Comparison of ENCODE assay signal across 3 cellular contexts in the genomic region with DNA sequence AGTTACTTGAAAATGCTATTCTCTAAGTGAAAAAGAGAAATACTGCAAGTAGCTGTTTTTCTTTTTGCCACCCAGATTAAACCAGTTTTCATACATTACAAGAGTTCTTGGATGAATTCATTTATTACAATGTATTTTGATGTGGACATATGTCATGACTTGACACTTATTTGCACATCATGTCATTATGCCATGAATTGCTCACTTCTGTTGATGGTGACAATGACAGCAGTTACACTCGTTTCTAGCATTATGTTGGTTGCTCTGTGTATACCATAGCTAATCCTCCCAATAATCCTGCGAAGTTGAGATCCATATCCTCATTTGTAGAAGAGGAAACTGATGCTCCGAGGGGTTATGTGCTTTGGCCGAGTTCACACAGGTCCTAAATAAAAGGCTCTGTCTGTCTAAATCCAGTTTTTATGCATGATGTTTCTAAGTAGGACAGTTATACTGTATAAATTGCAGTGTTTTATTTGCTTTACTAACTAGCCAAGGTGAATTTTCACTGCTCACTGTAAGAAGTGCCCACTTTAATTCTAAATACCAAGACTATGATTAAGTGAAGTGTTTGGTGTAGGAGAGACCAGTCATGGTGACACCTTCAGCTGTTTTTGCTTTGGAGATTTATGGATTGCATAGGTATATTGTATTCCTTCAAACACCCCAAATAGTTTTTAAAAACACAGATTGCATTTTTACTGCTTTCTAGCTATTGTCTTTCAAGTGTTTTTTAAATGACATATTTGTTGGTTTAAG.
A peak's percentile ranks its signal among the peaks of the same experiment; 100 is the strongest.
TF ChIP-seq lines count a peak whose summit lies in the region.

No MANE protein-coding gene starts in this region.

TF ChIP-seq in HEK293T, 16 proteins besides CTCF, POLR2A, EP300 and RAD21:
- no peak for TF ChIP-seq ELF4 (IDR thresholded peaks at IDR 0.05)
- TF ChIP-seq, protein P1, sequence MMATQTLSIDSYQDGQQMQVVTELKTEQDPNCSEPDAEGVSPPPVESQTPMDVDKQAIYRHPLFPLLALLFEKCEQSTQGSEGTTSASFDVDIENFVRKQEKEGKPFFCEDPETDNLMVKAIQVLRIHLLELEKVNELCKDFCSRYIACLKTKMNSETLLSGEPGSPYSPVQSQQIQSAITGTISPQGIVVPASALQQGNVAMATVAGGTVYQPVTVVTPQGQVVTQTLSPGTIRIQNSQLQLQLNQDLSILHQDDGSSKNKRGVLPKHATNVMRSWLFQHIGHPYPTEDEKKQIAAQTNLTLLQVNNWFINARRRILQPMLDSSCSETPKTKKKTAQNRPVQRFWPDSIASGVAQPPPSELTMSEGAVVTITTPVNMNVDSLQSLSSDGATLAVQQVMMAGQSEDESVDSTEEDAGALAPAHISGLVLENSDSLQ (IDR thresholded peaks at IDR 0.05), result peak; percentile 25; the same call in 1 of the 2 replicates

TF ChIP-seq in GM12878, 131 proteins besides CTCF, POLR2A, EP300 and RAD21:
- TF ChIP-seq TARDBP (IDR thresholded peaks at IDR 0.05; ENCODE audit: borderline replicate concordance) (no peak), SUZ12 (IDR thresholded peaks at IDR 0.05; ENCODE audit: unreplicated experiment) (no peak), ZNF384 (IDR thresholded peaks at IDR 0.05; ENCODE audit: borderline replicate concordance, low read depth, low read length) (no peak), BMI1 (IDR thresholded peaks at IDR 0.05; ENCODE audit: borderline replicate concordance) (no peak), TCF7 (IDR thresholded peaks at IDR 0.05; ENCODE audit: borderline replicate concordance) (no peak), MTA3 (IDR thresholded peaks at IDR 0.05; ENCODE audit: borderline replicate concordance, low read length) (no peak), KLF5 (IDR thresholded peaks at IDR 0.05; ENCODE audit: partially characterized antibody) (no peak)
- TF ChIP-seq, protein P2, sequence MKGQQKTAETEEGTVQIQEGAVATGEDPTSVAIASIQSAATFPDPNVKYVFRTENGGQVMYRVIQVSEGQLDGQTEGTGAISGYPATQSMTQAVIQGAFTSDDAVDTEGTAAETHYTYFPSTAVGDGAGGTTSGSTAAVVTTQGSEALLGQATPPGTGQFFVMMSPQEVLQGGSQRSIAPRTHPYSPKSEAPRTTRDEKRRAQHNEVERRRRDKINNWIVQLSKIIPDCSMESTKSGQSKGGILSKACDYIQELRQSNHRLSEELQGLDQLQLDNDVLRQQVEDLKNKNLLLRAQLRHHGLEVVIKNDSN (IDR thresholded peaks at IDR 0.05; ENCODE audit: borderline replicate concordance, extremely low read length, insufficient read depth, low read depth, low read length), result no peak
- TF ChIP-seq, protein P3, sequence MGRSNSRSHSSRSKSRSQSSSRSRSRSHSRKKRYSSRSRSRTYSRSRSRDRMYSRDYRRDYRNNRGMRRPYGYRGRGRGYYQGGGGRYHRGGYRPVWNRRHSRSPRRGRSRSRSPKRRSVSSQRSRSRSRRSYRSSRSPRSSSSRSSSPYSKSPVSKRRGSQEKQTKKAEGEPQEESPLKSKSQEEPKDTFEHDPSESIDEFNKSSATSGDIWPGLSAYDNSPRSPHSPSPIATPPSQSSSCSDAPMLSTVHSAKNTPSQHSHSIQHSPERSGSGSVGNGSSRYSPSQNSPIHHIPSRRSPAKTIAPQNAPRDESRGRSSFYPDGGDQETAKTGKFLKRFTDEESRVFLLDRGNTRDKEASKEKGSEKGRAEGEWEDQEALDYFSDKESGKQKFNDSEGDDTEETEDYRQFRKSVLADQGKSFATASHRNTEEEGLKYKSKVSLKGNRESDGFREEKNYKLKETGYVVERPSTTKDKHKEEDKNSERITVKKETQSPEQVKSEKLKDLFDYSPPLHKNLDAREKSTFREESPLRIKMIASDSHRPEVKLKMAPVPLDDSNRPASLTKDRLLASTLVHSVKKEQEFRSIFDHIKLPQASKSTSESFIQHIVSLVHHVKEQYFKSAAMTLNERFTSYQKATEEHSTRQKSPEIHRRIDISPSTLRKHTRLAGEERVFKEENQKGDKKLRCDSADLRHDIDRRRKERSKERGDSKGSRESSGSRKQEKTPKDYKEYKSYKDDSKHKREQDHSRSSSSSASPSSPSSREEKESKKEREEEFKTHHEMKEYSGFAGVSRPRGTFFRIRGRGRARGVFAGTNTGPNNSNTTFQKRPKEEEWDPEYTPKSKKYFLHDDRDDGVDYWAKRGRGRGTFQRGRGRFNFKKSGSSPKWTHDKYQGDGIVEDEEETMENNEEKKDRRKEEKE (IDR thresholded peaks at IDR 0.05), result no peak

TF ChIP-seq in WTC11, 78 proteins besides CTCF, POLR2A, EP300 and RAD21:
- TF ChIP-seq TP53 (CRISPR knock-in tag; IDR thresholded peaks at IDR 0.05), result no peak
- TF ChIP-seq MXD4 (CRISPR knock-in tag; IDR thresholded peaks at IDR 0.05; ENCODE audit: borderline replicate concordance), result no peak
- no peak for TF ChIP-seq SMAD4 (CRISPR knock-in tag; IDR thresholded peaks at IDR 0.05)
- TF ChIP-seq TEAD4 (CRISPR knock-in tag; IDR thresholded peaks at IDR 0.05), result no peak
- TF ChIP-seq, protein P4, sequence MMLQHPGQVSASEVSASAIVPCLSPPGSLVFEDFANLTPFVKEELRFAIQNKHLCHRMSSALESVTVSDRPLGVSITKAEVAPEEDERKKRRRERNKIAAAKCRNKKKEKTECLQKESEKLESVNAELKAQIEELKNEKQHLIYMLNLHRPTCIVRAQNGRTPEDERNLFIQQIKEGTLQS (CRISPR knock-in tag; conservative IDR thresholded peaks at IDR 0.05), result no peak
- TF ChIP-seq JUN (CRISPR knock-in tag; IDR thresholded peaks at IDR 0.05), result no peak
- TF ChIP-seq, protein P5, sequence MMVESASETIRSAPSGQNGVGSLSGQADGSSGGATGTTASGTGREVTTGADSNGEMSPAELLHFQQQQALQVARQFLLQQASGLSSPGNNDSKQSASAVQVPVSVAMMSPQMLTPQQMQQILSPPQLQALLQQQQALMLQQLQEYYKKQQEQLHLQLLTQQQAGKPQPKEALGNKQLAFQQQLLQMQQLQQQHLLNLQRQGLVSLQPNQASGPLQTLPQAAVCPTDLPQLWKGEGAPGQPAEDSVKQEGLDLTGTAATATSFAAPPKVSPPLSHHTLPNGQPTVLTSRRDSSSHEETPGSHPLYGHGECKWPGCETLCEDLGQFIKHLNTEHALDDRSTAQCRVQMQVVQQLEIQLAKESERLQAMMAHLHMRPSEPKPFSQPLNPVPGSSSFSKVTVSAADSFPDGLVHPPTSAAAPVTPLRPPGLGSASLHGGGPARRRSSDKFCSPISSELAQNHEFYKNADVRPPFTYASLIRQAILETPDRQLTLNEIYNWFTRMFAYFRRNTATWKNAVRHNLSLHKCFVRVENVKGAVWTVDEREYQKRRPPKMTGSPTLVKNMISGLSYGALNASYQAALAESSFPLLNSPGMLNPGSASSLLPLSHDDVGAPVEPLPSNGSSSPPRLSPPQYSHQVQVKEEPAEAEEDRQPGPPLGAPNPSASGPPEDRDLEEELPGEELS (CRISPR knock-in tag; IDR thresholded peaks at IDR 0.05), result no peak
- no peak for TF ChIP-seq FOXP1 (CRISPR knock-in tag; IDR thresholded peaks at IDR 0.05; ENCODE audit: borderline replicate concordance)
- TF ChIP-seq, protein P6, sequence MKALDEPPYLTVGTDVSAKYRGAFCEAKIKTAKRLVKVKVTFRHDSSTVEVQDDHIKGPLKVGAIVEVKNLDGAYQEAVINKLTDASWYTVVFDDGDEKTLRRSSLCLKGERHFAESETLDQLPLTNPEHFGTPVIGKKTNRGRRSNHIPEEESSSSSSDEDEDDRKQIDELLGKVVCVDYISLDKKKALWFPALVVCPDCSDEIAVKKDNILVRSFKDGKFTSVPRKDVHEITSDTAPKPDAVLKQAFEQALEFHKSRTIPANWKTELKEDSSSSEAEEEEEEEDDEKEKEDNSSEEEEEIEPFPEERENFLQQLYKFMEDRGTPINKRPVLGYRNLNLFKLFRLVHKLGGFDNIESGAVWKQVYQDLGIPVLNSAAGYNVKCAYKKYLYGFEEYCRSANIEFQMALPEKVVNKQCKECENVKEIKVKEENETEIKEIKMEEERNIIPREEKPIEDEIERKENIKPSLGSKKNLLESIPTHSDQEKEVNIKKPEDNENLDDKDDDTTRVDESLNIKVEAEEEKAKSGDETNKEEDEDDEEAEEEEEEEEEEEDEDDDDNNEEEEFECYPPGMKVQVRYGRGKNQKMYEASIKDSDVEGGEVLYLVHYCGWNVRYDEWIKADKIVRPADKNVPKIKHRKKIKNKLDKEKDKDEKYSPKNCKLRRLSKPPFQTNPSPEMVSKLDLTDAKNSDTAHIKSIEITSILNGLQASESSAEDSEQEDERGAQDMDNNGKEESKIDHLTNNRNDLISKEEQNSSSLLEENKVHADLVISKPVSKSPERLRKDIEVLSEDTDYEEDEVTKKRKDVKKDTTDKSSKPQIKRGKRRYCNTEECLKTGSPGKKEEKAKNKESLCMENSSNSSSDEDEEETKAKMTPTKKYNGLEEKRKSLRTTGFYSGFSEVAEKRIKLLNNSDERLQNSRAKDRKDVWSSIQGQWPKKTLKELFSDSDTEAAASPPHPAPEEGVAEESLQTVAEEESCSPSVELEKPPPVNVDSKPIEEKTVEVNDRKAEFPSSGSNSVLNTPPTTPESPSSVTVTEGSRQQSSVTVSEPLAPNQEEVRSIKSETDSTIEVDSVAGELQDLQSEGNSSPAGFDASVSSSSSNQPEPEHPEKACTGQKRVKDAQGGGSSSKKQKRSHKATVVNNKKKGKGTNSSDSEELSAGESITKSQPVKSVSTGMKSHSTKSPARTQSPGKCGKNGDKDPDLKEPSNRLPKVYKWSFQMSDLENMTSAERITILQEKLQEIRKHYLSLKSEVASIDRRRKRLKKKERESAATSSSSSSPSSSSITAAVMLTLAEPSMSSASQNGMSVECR (CRISPR knock-in tag; IDR thresholded peaks at IDR 0.05; ENCODE audit: borderline replicate concordance), result no peak
- TF ChIP-seq JAZF1 (CRISPR knock-in tag; IDR thresholded peaks at IDR 0.05), result no peak
- TF ChIP-seq ZNF232 (CRISPR knock-in tag; IDR thresholded peaks at IDR 0.05), result no peak
- no peak for TF ChIP-seq NR1H2 (CRISPR knock-in tag; IDR thresholded peaks at IDR 0.05)
- TF ChIP-seq, protein P7, sequence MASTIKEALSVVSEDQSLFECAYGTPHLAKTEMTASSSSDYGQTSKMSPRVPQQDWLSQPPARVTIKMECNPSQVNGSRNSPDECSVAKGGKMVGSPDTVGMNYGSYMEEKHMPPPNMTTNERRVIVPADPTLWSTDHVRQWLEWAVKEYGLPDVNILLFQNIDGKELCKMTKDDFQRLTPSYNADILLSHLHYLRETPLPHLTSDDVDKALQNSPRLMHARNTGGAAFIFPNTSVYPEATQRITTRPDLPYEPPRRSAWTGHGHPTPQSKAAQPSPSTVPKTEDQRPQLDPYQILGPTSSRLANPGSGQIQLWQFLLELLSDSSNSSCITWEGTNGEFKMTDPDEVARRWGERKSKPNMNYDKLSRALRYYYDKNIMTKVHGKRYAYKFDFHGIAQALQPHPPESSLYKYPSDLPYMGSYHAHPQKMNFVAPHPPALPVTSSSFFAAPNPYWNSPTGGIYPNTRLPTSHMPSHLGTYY (CRISPR knock-in tag; IDR thresholded peaks at IDR 0.05), result no peak
- TF ChIP-seq NFE2L1 (CRISPR knock-in tag; IDR thresholded peaks at IDR 0.05), result no peak
- TF ChIP-seq, protein P8, sequence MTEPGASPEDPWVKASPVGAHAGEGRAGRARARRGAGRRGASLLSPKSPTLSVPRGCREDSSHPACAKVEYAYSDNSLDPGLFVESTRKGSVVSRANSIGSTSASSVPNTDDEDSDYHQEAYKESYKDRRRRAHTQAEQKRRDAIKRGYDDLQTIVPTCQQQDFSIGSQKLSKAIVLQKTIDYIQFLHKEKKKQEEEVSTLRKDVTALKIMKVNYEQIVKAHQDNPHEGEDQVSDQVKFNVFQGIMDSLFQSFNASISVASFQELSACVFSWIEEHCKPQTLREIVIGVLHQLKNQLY (CRISPR knock-in tag; IDR thresholded peaks at IDR 0.05), result no peak
- TF ChIP-seq, protein P2 (CRISPR knock-in tag; IDR thresholded peaks at IDR 0.05), result no peak
- TF ChIP-seq SP1 (CRISPR knock-in tag; conservative IDR thresholded peaks at IDR 0.05), result no peak
